10 cellular contexts compared by ENCODE assay signal in genomic region chr18:32308493-32309120, GRCh38.
A peak's percentile ranks its signal among the peaks of the same experiment; 100 is the strongest.
DNase-seq lines count a peak whose midpoint lies in the region; ATAC-seq and TF ChIP-seq lines count a peak whose summit lies in the region.
"Had no signal": no experiment of that assay in that cellular context is flagged by ENCODE, and none has a peak within 500 bp of the region (broad histone marks: within the 10 kb centered on the region; RNA-seq: fewer than 3 reads in every experiment).

No MANE protein-coding gene starts in this region.

- DNase-seq in HK-2 (ENCODE audit: unreplicated experiment), result peak; percentile 16
- peak; percentile 76 for DNase-seq in astrocyte of the hippocampus (ENCODE audit: low read depth, low spot score)
- peak; percentile 33 for DNase-seq in hepatocyte (ENCODE audit: low spot score)
- no peak for DNase-seq in thoracic aorta (ENCODE audit: low spot score)
- DNase-seq in colonic mucosa, result no peak
- DNase-seq in nucleus accumbens (lab: John Stamatoyannopoulos, UW), result no peak
- no peak for DNase-seq in DMS153 (lab: John Stamatoyannopoulos, UW)
- DNase-seq: activated naive CD8-positive, alpha-beta T cell treated with anti-CD3 and anti-CD28 coated beads, Interleukin-2, amount 10 ng/mL, durations not matched to agents 7 days and 5 days; NCI-H1930 had no signal

- H3K4me1 ChIP-seq in hepatocyte (ENCODE audit: insufficient read depth) (no peaks in the 10 kb centered on the region), thoracic aorta (ENCODE audit: control insufficient read depth in 1 of 2, low read depth in 2 of 2) (peaks cover 22 to 28% of the 10 kb centered on the region in 2 donors), colonic mucosa (no peaks in the 10 kb centered on the region)

- H3K4me3 ChIP-seq in hepatocyte, result no peak overlapping the region
- H3K4me3 ChIP-seq in thoracic aorta, result no peak overlapping the region
- no peak overlapping the region for H3K4me3 ChIP-seq in colonic mucosa

- H3K27me3 ChIP-seq in hepatocyte (no peaks in the 10 kb centered on the region), thoracic aorta (replicated peaks; ENCODE audit: insufficient read depth) (no peaks in the 10 kb centered on the region), colonic mucosa (no peaks in the 10 kb centered on the region)

- intact Hi-C loops in colonic mucosa (cut with DNase I), result no loop called here

- no peak overlapping the region for H3K9ac ChIP-seq in colonic mucosa (ENCODE audit: low read depth in 2 of 2, low read length in 2 of 2)

- H4K20me1 ChIP-seq in hepatocyte (ENCODE audit: insufficient read depth, poor library complexity, severe bottlenecking), result no peaks in the 10 kb centered on the region

- TF ChIP-seq CTCF in hepatocyte (IDR thresholded peaks at IDR 0.05; ENCODE audit: poor library complexity), result no peak
- no peak for TF ChIP-seq CTCF in thoracic aorta (IDR thresholded peaks at IDR 0.05)
- TF ChIP-seq CTCF in colonic mucosa (IDR thresholded peaks at IDR 0.05), result no peak

- no peaks in the 10 kb centered on the region for H3K79me2 ChIP-seq in hepatocyte

- H2AFZ ChIP-seq in hepatocyte, result no peak overlapping the region

- no peaks in the 10 kb centered on the region for H3K9me3 ChIP-seq in hepatocyte (ENCODE audit: low read depth)
- H3K9me3 ChIP-seq in thoracic aorta, result no peaks in the 10 kb centered on the region
- no peaks in the 10 kb centered on the region for H3K9me3 ChIP-seq in colonic mucosa

- no peak overlapping the region for H3K4me2 ChIP-seq in hepatocyte

- no peaks in the 10 kb centered on the region for H3K9me2 ChIP-seq in hepatocyte (replicated peaks; ENCODE audit: insufficient read depth)

- WGBS in hepatocyte (ENCODE audit: low lambda C conversion rate, missing lambda C conversion rate), result 81% methylated on average over 3 of the region's 3 CpGs

- H3K36me3 ChIP-seq in hepatocyte (replicated peaks; ENCODE audit: insufficient read depth, low read depth), result no peaks in the 10 kb centered on the region
- no peaks in the 10 kb centered on the region for H3K36me3 ChIP-seq in thoracic aorta
- no peaks in the 10 kb centered on the region for H3K36me3 ChIP-seq in colonic mucosa

- H3K27ac ChIP-seq in hepatocyte (no peak overlapping the region), thoracic aorta (peak overlapping the region; percentile 41 to 69), colonic mucosa (no peak overlapping the region)

- peak; percentile 61 for ATAC-seq in thoracic aorta (ENCODE audit: insufficient number of reproducible peaks, low FRiP score, low read depth)
- no peak for ATAC-seq in HG02973 (IDR thresholded peaks at IDR 0.05; ENCODE audit: unreplicated experiment)

Comparison
In these comparisons a context has a peak if more than half of its experiments do, and no peak if none do; other contexts are left out.
1. DNase-seq: peak in HK-2 (single experiment), astrocyte of the hippocampus (single experiment) and hepatocyte (single experiment); none in thoracic aorta (single experiment), colonic mucosa (single experiment), nucleus accumbens (0 of 56) and DMS153 (single experiment).
2. H3K27ac ChIP-seq: peak in thoracic aorta (2 of 2); none in hepatocyte (single experiment) and colonic mucosa (single experiment).